In the genomic region with DNA sequence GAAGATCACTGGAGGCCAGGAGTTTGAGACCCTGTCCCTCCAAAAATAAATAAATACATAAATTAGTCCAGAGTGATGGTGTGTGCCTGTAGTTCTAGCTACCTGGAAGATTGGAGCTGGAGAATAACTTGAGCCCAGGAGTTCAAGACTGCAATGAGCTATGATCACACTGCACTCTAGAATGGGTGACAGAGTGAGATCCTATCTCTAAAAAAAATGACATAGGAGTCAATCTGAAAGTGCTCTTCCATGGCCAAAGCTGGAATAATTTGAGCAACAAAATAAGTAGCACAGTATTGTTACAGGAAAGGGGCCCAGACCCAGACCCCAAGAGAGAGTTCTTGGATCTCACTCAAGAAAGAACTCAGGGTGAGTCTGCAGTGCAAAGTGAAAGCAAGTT, we compare ENCODE assay signal across 31 cellular contexts. TPM values are rescaled to one million over a fixed set of nuclear protein-coding genes. Genes with fewer than 3 reads are reported as not detected.
"Had no signal": no experiment of that assay in that cellular context is flagged by ENCODE, and none has a peak within 500 bp of the region (broad histone marks: within the 10 kb centered on the region; RNA-seq: fewer than 3 reads in every experiment).

No MANE protein-coding gene starts in this region.

- H3K4me3 Mint-ChIP-seq: activated CD4-positive, alpha-beta memory T cell treated with anti-CD3 and anti-CD28 coated beads, Interleukin-2, amount 10 ng/mL, durations not matched to agents 7 days and 5 days; activated CD4-positive, alpha-beta T cell treated with anti-CD3 and anti-CD28 coated beads, Interleukin-2, amount 10 ng/mL, durations not matched to agents 7 days and 5 days; activated naive CD8-positive, alpha-beta T cell; activated T-cell treated with anti-CD3 and anti-CD28 coated beads, Interleukin-2, amount 50 U/mL, for 4 hours; activated T-helper 17 cell treated with anti-CD3 and anti-CD28 coated beads, Interleukin-2, amount 50 U/mL, for 72 hours; effector memory CD8-positive, alpha-beta T cell had no signal

- H3K27me3 ChIP-seq: brain microvascular endothelial cell, foreskin keratinocyte, gastrocnemius medialis had no signal

- H3K9me3 Mint-ChIP-seq: activated CD4-positive, alpha-beta memory T cell treated with anti-CD3 and anti-CD28 coated beads, Interleukin-2, amount 10 ng/mL, durations not matched to agents 7 days and 5 days; activated CD4-positive, alpha-beta T cell treated with anti-CD3 and anti-CD28 coated beads, Interleukin-2, amount 10 ng/mL, durations not matched to agents 7 days and 5 days; activated T-cell treated with anti-CD3 and anti-CD28 coated beads, Interleukin-2, amount 50 U/mL, for 4 hours; activated T-helper 17 cell treated with anti-CD3 and anti-CD28 coated beads, Interleukin-2, amount 50 U/mL, for 72 hours; effector memory CD8-positive, alpha-beta T cell had no signal

- H3K4me1 ChIP-seq: esophagus muscularis mucosa, foreskin keratinocyte, gastrocnemius medialis, heart left ventricle had no signal

- H3K9me3 ChIP-seq: esophagus muscularis mucosa, gastrocnemius medialis, heart left ventricle had no signal

- H3K27ac ChIP-seq: brain microvascular endothelial cell, esophagus muscularis mucosa, foreskin keratinocyte, gastrocnemius medialis, heart left ventricle had no signal

- H3K4me3 ChIP-seq: esophagus muscularis mucosa, gastrocnemius medialis, heart left ventricle had no signal

- DNase-seq: activated CD4-positive, alpha-beta memory T cell treated with anti-CD3 and anti-CD28 coated beads, Interleukin-2, amount 10 ng/mL, durations not matched to agents 7 days and 5 days; activated CD4-positive, alpha-beta T cell treated with anti-CD3 and anti-CD28 coated beads for 1 hour; activated CD4-positive, alpha-beta T cell treated with anti-CD3 and anti-CD28 coated beads for 4 hours; activated CD4-positive, alpha-beta T cell treated with anti-CD3 and anti-CD28 coated beads, Interleukin-2, amount 10 ng/mL, durations not matched to agents 7 days and 5 days; activated CD4-positive, alpha-beta T cell treated with anti-CD3 and anti-CD28 coated beads, Interleukin-2, amount 50 U/mL, for 4 hours; activated CD8-positive, alpha-beta memory T cell treated with anti-CD3 and anti-CD28 coated beads, Interleukin-2, amount 50 U/mL, for 48 hours; activated effector memory CD4-positive, alpha-beta T cell treated with Interleukin-2 at 50 U/mL for 16 hours; activated gamma-delta T cell treated with Interleukin-2 at 50 U/mL for 16 hours; activated naive CD4-positive, alpha-beta T cell treated with anti-CD3 and anti-CD28 coated beads, Interleukin-2, amount 50 U/mL, for 16 hours; activated naive CD4-positive, alpha-beta T cell treated with Interleukin-2 at 50 U/mL for 16 hours; activated T-cell treated with anti-CD3 and anti-CD28 coated beads for 4 hours; activated T-cell treated with anti-CD3 and anti-CD28 coated beads, Interleukin-2, amount 50 U/mL, for 4 hours; amniotic stem cell; anterior cingulate cortex; brain microvascular endothelial cell; caudate nucleus; cortex of kidney; dermis blood vessel endothelial cell; effector CD4-positive, alpha-beta T cell; effector memory CD8-positive, alpha-beta T cell; erythroblast; foreskin keratinocyte; gastrocnemius medialis; glutamatergic neuron; heart left ventricle; T-helper 2 cell had no signal

- H3K4me1 Mint-ChIP-seq: activated CD4-positive, alpha-beta memory T cell treated with anti-CD3 and anti-CD28 coated beads, Interleukin-2, amount 10 ng/mL, durations not matched to agents 7 days and 5 days; activated CD4-positive, alpha-beta T cell treated with anti-CD3 and anti-CD28 coated beads, Interleukin-2, amount 10 ng/mL, durations not matched to agents 7 days and 5 days; activated T-helper 17 cell treated with anti-CD3 and anti-CD28 coated beads, Interleukin-2, amount 50 U/mL, for 72 hours had no signal

- H3K27ac Mint-ChIP-seq: activated CD4-positive, alpha-beta memory T cell treated with anti-CD3 and anti-CD28 coated beads, Interleukin-2, amount 10 ng/mL, durations not matched to agents 7 days and 5 days; activated CD4-positive, alpha-beta T cell treated with anti-CD3 and anti-CD28 coated beads, Interleukin-2, amount 10 ng/mL, durations not matched to agents 7 days and 5 days; activated naive CD8-positive, alpha-beta T cell; activated T-helper 17 cell treated with anti-CD3 and anti-CD28 coated beads, Interleukin-2, amount 50 U/mL, for 72 hours; effector memory CD8-positive, alpha-beta T cell had no signal

- ATAC-seq: activated T-cell treated with anti-CD3 and anti-CD28 coated beads, Interleukin-2, amount 50 U/mL, for 4 hours; activated T-helper 17 cell treated with anti-CD3 and anti-CD28 coated beads, Interleukin-2, amount 50 U/mL, for 72 hours; effector memory CD8-positive, alpha-beta T cell; foreskin keratinocyte; gastrocnemius medialis; heart left ventricle had no signal

- H3K36me3 ChIP-seq: brain microvascular endothelial cell, esophagus muscularis mucosa, gastrocnemius medialis, heart left ventricle had no signal

RNA-seq across cellular contexts. Expression of gene SLC7A8, which starts 24.8 kb away (rescaled TPM):
- total RNA-seq: dermis blood vessel endothelial cell had no signal

RNA-seq across cellular contexts. Expression of gene RNF212B, which starts 29.4 kb away (rescaled TPM):
- total RNA-seq: activated CD4-positive, alpha-beta memory T cell treated with anti-CD3 and anti-CD28 coated beads, Interleukin-2, amount 10 ng/mL, durations not matched to agents 7 days and 5 days; activated CD4-positive, alpha-beta T cell treated with anti-CD3 and anti-CD28 coated beads, Interleukin-2, amount 10 ng/mL, durations not matched to agents 7 days and 5 days; activated T-cell treated with anti-CD3 and anti-CD28 coated beads, Interleukin-2, amount 50 U/mL, for 4 hours; activated T-helper 17 cell treated with anti-CD3 and anti-CD28 coated beads, Interleukin-2, amount 50 U/mL, for 72 hours; astrocyte; chondrocyte; dermis blood vessel endothelial cell; foreskin keratinocyte; gastrocnemius medialis; heart left ventricle had no signal
- polyA plus RNA-seq: heart left ventricle had no signal
